ENCODE assay signal across 8 cellular contexts in the genomic region with DNA sequence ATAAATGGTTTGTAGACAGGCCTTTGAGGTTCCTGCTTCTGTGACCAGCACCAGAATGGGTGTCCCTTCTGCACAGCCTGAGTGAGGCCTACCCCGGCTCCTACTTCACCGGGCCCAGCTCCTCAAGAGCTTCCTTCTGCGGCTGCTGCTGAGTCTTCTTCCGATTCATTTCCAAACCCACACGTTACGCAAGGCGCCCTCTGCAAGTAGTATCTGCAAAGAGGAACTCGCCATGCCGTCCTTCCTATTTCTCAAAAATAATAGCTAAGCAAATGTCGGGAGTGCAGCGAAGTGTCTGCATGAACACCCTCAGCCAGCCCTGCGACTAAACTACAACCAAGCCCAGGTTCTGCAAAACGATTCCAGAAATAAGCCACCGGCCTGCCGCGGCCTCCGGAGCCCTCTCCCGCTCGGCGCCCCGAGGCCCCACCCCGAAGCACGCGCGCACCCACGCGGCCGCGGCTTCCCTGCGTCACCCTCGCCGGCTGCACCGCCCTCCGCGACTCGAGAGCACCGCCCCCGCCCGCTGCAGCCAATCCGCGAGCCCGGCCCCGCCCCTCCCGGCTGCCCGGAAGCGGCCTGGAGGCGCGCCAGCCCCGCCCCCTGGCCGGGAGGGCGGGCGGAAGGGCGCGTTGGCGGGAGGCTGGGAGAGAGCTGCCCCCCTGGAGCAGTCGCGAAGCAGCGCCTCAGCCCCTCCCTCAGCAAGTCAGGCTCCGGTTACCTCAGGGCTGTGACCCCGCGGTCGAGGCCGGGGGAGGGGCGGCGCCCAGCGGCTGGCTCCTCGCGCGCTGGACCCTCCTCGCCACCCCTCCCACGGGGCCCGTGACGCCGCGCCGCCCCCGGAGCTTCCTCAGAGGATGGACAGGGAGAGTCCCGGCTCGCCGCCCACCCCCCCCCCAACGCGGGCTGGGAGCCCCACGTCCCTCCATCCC. TPM values are rescaled to one million over a fixed set of nuclear protein-coding genes. Genes with fewer than 3 reads are reported as not detected.
DNase-seq lines count a peak whose midpoint lies in the region; ATAC-seq and TF ChIP-seq lines count a peak whose summit lies in the region.

No MANE protein-coding gene starts in this region.

- H3K9ac ChIP-seq in PC-3 (ENCODE audit: low read length), result peak overlapping the region; percentile 97
- peak overlapping the region; percentile 89 for H3K9ac ChIP-seq in mucosa of stomach (ENCODE audit: low read length)

- H3K36me3 ChIP-seq in PC-3 (ENCODE audit: low read depth, low read length) (no peaks in the 10 kb centered on the region), mucosa of stomach (ENCODE audit: control insufficient read depth, insufficient read depth, low read length) (no peaks in the 10 kb centered on the region)

- CTCF ChIA-PET in PC-3 (lab: Charles Lee), result interaction anchor here (1.2 kb wide), 1 partner anchor 10 kb away, joined by 9 read pairs; no protein-coding TSS in a partner anchor

- DNase-seq in DMS 273 treated with DMSO at 0.1 percent for 48 hours (lab: John Stamatoyannopoulos, UW) (peak; percentile 79), HuH-7.5 (ENCODE audit: low spot score) (peak; percentile 96), PC-3 (peak; percentile 92), erythroblast (lab: John Stamatoyannopoulos, UW) (peak; percentile 95 to 98)
- peak; percentile 99 for DNase-seq in activated T-cell treated with anti-CD3 and anti-CD28 coated beads, Interleukin-2, amount 50 U/mL, for 1 hour
- DNase-seq in stimulated activated CD8-positive, alpha-beta memory T cell treated with anti-CD3 and anti-CD28 coated beads, Interleukin-4, amount 100 ng/mL, for 24 hours (ENCODE audit: low read depth), result peak; percentile 98

- H4K20me1 ChIP-seq in PC-3 (ENCODE audit: low read length), result peaks cover 6% of the 10 kb centered on the region; the same call in 1 of the 2 replicates

- H3F3A ChIP-seq in PC-3 (ENCODE audit: low read length, unreplicated experiment), result no peaks in the 10 kb centered on the region

- ATAC-seq in GM21515 (IDR thresholded peaks at IDR 0.05; ENCODE audit: unreplicated experiment) (peak; percentile 47), PC-3 (peak; percentile 56)

- no peak for TF ChIP-seq CTCF in PC-3 (conservative IDR thresholded peaks at IDR 0.05; ENCODE audit: low read depth, low read length)

- no peak overlapping the region for H2AFZ ChIP-seq in PC-3 (ENCODE audit: low read length)

- no peaks in the 10 kb centered on the region for H3K27me3 ChIP-seq in PC-3 (ENCODE audit: low read length)
- no peaks in the 10 kb centered on the region for H3K27me3 ChIP-seq in mucosa of stomach (ENCODE audit: control insufficient read depth, insufficient read depth, low read length)

- BruUV-seq in PC-3 (replicated peaks; lab: Mats Ljungman, UMichigan), result TSS peak; percentile 25

- peak; percentile 52 for TF ChIP-seq POLR2A in erythroblast (IDR thresholded peaks at IDR 0.05; ENCODE audit: low read length)

- H3K4me1 ChIP-seq in PC-3 (ENCODE audit: insufficient read depth, low read length) (peaks cover 40% of the 10 kb centered on the region), mucosa of stomach (ENCODE audit: control insufficient read depth, insufficient read depth, low read length) (peaks cover 56% of the 10 kb centered on the region)

- POLR2A ChIA-PET in PC-3 (lab: Charles Lee; ENCODE audit: unreplicated experiment), result interaction anchor here (1.0 to 1.2 kb wide), 2 partner anchors 12 to 14 kb away, joined by 3 to 4 read pairs; no protein-coding TSS in a partner anchor

- H3K9me2 ChIP-seq in PC-3 (replicated peaks; ENCODE audit: low read length), result no peaks in the 10 kb centered on the region

- H3K4me2 ChIP-seq in PC-3 (ENCODE audit: low read length), result peak overlapping the region; percentile 85

- H3K9me3 ChIP-seq in PC-3 (ENCODE audit: low read length) (no peaks in the 10 kb centered on the region), mucosa of stomach (ENCODE audit: control insufficient read depth, low read length) (no peaks in the 10 kb centered on the region)

- peaks cover 50% of the 10 kb centered on the region for H3K79me2 ChIP-seq in PC-3 (ENCODE audit: low read length)

- H3K4me3 ChIP-seq in PC-3 (ENCODE audit: low read length) (peak overlapping the region; percentile 72), mucosa of stomach (ENCODE audit: low read length) (peak overlapping the region; percentile 74)

- intact Hi-C loops in PC-3 (cut with micrococcal nuclease), result no loop called here

- H3K27ac ChIP-seq in PC-3 (ENCODE audit: low read length), result peak overlapping the region; percentile 96

RNA-seq across cellular contexts. Expression of a gene that starts 8.3 kb away (rescaled TPM):
- total RNA-seq in PC-3 (2014; rRNA removed), result 19.1 and 26.0 TPM in 2 replicates

RNA-seq across cellular contexts. Expression of a gene that starts 55.2 kb away (rescaled TPM):
- total RNA-seq in PC-3 (2014; rRNA removed), result 36.6 and 47.2 TPM in 2 replicates

RNA-seq across cellular contexts. Expression of a gene that starts 56.3 kb away (rescaled TPM):
- 70.3 and 90.2 TPM in 2 replicates for total RNA-seq in PC-3 (2014; rRNA removed)

Comparison
In these comparisons a context has a peak if more than half of its experiments do, and no peak if none do; other contexts are left out.
1. Peak in every context shown above with its lines: DNase-seq, ATAC-seq, H3K4me3 ChIP-seq and H3K27ac ChIP-seq.